In genomic region chr17:12342609-12343248, GRCh38 we compare ENCODE assay signal across 1 cellular context.
TF ChIP-seq lines count a peak whose summit lies in the region.

No MANE protein-coding gene starts in this region.

TF ChIP-seq in IMR-90, 13 proteins besides CTCF, POLR2A, EP300 and RAD21:
- no peak for TF ChIP-seq RFX5 (IDR thresholded peaks at IDR 0.05; ENCODE audit: low read depth, low read length)
- TF ChIP-seq SMC3 (IDR thresholded peaks at IDR 0.05; ENCODE audit: low read depth, low read length): peak; percentile 38
